14 cellular contexts compared by ENCODE assay signal in genomic region chr13:31192306-31192705, GRCh38. TPM values are rescaled to one million over a fixed set of nuclear protein-coding genes. Genes with fewer than 3 reads are reported as not detected.
DNase-seq lines count a peak whose midpoint lies in the region; ATAC-seq and TF ChIP-seq lines count a peak whose summit lies in the region.
"Had no signal": no experiment of that assay in that cellular context is flagged by ENCODE, and none has a peak within 500 bp of the region (broad histone marks: within the 10 kb centered on the region; RNA-seq: fewer than 3 reads in every experiment).

No MANE protein-coding gene starts in this region.

- peak; percentile 97 to 100 for ATAC-seq in gastrocnemius medialis
- ATAC-seq in GM18870 (IDR thresholded peaks at IDR 0.05; ENCODE audit: unreplicated experiment) = no peak

- H3K4me1 ChIP-seq in gastrocnemius medialis = peaks cover 5 to 10% of the 10 kb centered on the region in 2 donors

- in situ Hi-C loops in gastrocnemius medialis (cut with MboI; ENCODE audit: low sequenced_read_pairs in 4 of 4) = no loop called here

- DNase-seq in amygdala (lab: John Stamatoyannopoulos, UW) (peak in 44 of 56 donors; percentile 7 to 83 (median 44)), dorsolateral prefrontal cortex (peak in 9 of 10 donors; percentile 62 to 86 (median 74)), medulla oblongata (ENCODE audit: extremely low spot score) (peak; percentile 83), gastrocnemius medialis (peak in 1 of 2 donors; percentile 43), Kasumi-1 (lab: John Stamatoyannopoulos, UW) (no peak), amniotic stem cell (lab: John Stamatoyannopoulos, UW) (no peak)
- DNase-seq: CD8-positive, alpha-beta memory T cell; H7; NCI-H1105 treated with DMSO at 0.1 percent for 48 hours; NCI-H187; NCI-H2171 treated with DMSO at 0.1 percent for 48 hours; NCI-H524 treated with DMSO at 0.1 percent for 48 hours; RPMI8226 had no signal

- peak overlapping the region in 31 of 59 donors; percentile 2 to 86 (median 57) for H3K27ac ChIP-seq in dorsolateral prefrontal cortex
- peak overlapping the region; percentile 7 to 64 (median 43) for H3K27ac ChIP-seq in gastrocnemius medialis

- no peaks in the 10 kb centered on the region for H3K9me3 ChIP-seq in gastrocnemius medialis

- H3K4me3 ChIP-seq in dorsolateral prefrontal cortex = peak overlapping the region in 9 of 59 donors; percentile 1 to 39 (median 11)
- no peak overlapping the region for H3K4me3 ChIP-seq in gastrocnemius medialis

- intact Hi-C loops in dorsolateral prefrontal cortex (cut with DNase I) = no loop called here
- intact Hi-C loops in gastrocnemius medialis (cut with DNase I; ENCODE audit: low total_unique reads) = no loop called here

- TF ChIP-seq CTCF in dorsolateral prefrontal cortex (IDR thresholded peaks at IDR 0.05 in 54 of 56, conservative IDR thresholded peaks at IDR 0.05 in 2 of 56; ENCODE audit: low read depth in 1 of 56, partially characterized antibody in 56 of 56) = peak in 8 of 56 donors; percentile 8 to 28 (median 18)
- TF ChIP-seq CTCF in gastrocnemius medialis (IDR thresholded peaks at IDR 0.05 in 4 of 5, conservative IDR thresholded peaks at IDR 0.05 in 1 of 5) = no peak

- H3K36me3 ChIP-seq in gastrocnemius medialis = no peaks in the 10 kb centered on the region

- TF ChIP-seq POLR2A in gastrocnemius medialis (IDR thresholded peaks at IDR 0.05) = no peak

- H3K27me3 ChIP-seq in dorsolateral prefrontal cortex (no peaks in the 10 kb centered on the region), gastrocnemius medialis (no peaks in the 10 kb centered on the region)

RNA-seq across cellular contexts. Expression of gene B3GLCT, which starts 7.5 kb away (rescaled TPM):
- total RNA-seq in dorsolateral prefrontal cortex (10 to 100 TPM in 110 of 120 experiments, 1 to 10 TPM in 10; 7.6 to 22.2 (median 13.1) TPM), gastrocnemius medialis (1 to 10 TPM; 2.4 to 4.8 (median 3.6) TPM)

RNA-seq across cellular contexts. Expression of gene HSPH1, which starts 30.6 kb away (rescaled TPM):
- total RNA-seq in dorsolateral prefrontal cortex (100 to 1,000 TPM in 118 of 120 experiments, 10 to 100 TPM in 2; 90.5 to 959 (median 242) TPM), gastrocnemius medialis (10 to 100 TPM; 23.0 to 57.7 (median 30.6) TPM)

Comparison
In these comparisons a context has a peak if more than half of its experiments do, and no peak if none do; other contexts are left out.
1. DNase-seq: peak in amygdala (44 of 56), dorsolateral prefrontal cortex (9 of 10) and medulla oblongata (single experiment); none in Kasumi-1 (0 of 2) and amniotic stem cell (single experiment).